ENCODE assay signal across 8 cellular contexts in genomic region chr19:3968556-3969434, GRCh38. TPM values are rescaled to one million over a fixed set of nuclear protein-coding genes. Genes with fewer than 3 reads are reported as not detected.
DNase-seq lines count a peak whose midpoint lies in the region; ATAC-seq and TF ChIP-seq lines count a peak whose summit lies in the region.

No MANE protein-coding gene starts in this region.

- H3K27me3 ChIP-seq in Caco-2 (replicated peaks; ENCODE audit: control insufficient read depth, insufficient read depth, low read length) (no peaks in the 10 kb centered on the region), adipocyte (replicated peaks; ENCODE audit: control insufficient read depth, insufficient read depth, low read length) (no peaks in the 10 kb centered on the region), heart left ventricle (no peaks in the 10 kb centered on the region), trophoblast cell (ENCODE audit: insufficient read depth, low read length) (no peaks in the 10 kb centered on the region)

- WGBS in heart left ventricle, 4 donors = 10 to 16% (median 13%) methylated on average over 9 of the region's 9 CpGs
- no CpG with 5 or more reads among the region's 9 CpGs for WGBS in trophoblast cell (ENCODE audit: extremely low coverage, insufficient coverage, insufficient read length)

- CTCF ChIA-PET in Caco-2 (lab: Charles Lee) = interaction anchor here (0.6 to 1.8 kb wide), 4 partner anchors 11 to 1382 kb away, joined by 4 to 16 read pairs (median 5); partner anchors contain the start of gene EEF2

- H3K4me1 ChIP-seq in Caco-2 = peaks cover 28% of the 10 kb centered on the region
- peaks cover 27% of the 10 kb centered on the region for H3K4me1 ChIP-seq in adipocyte (ENCODE audit: control insufficient read depth, insufficient read depth, low read length)
- H3K4me1 ChIP-seq in heart left ventricle = peaks cover 17 to 57% (median 48%) of the 10 kb centered on the region in 12 donors
- peaks cover 25% of the 10 kb centered on the region in 2 experiments for H3K4me1 ChIP-seq in trophoblast cell (ENCODE audit: control insufficient read depth in 1 of 2, insufficient read depth in 2 of 2, low read length in 2 of 2)

- peaks cover 38% of the 10 kb centered on the region for H3K79me2 ChIP-seq in trophoblast cell (ENCODE audit: control insufficient read depth, insufficient read depth, low read length, poor library complexity)

- peak overlapping the region; percentile 83 for H3K4me2 ChIP-seq in trophoblast cell (ENCODE audit: low read length)

- H3K4me3 ChIP-seq in Caco-2 (ENCODE audit: low read depth, low read length) (no peak overlapping the region), adipocyte (ENCODE audit: low read length) (peak overlapping the region; percentile 82), heart left ventricle (peak overlapping the region in 10 of 12 donors; percentile 61 to 100 (median 90)), trophoblast cell (ENCODE audit: low read depth, low read length) (no peak overlapping the region)

- peak overlapping the region; percentile 74 for H3K18ac ChIP-seq in trophoblast cell (ENCODE audit: low read length)

- H2BK120ac ChIP-seq in trophoblast cell (ENCODE audit: insufficient read depth, low read length, poor library complexity) = peak overlapping the region; percentile 74

- H3K36me3 Mint-ChIP-seq in Caco-2 (ENCODE audit: insufficient read depth, unreplicated experiment) = peaks cover 76% of the 10 kb centered on the region

- H3K9ac ChIP-seq in adipocyte (ENCODE audit: low read length) (peak overlapping the region; percentile 89), trophoblast cell (ENCODE audit: low read length) (peak overlapping the region; percentile 99)

- no peak overlapping the region for H3K23ac ChIP-seq in trophoblast cell (ENCODE audit: low read length)

- H3K4ac ChIP-seq in trophoblast cell (ENCODE audit: low read depth, low read length) = peak overlapping the region; percentile 60

- H2BK12ac ChIP-seq in trophoblast cell (ENCODE audit: low read length) = peak overlapping the region; percentile 51

- intact Hi-C loops in Caco-2 (cut with micrococcal nuclease; ENCODE audit: unreplicated experiment) (no loop called here), heart left ventricle (cut with DNase I) (loop anchor here in 4 of 10 donors (2.0 to 5.0 kb wide), 4 partner anchors 16 to 36 kb away; partner anchors contain the start of genes NMRK2 (in 3 of the 4) and EEF2 (in 1 of the 4))

- H3K9me3 Mint-ChIP-seq in Caco-2 (ENCODE audit: unreplicated experiment) = no peaks in the 10 kb centered on the region

- peak overlapping the region; percentile 51 for H4K8ac ChIP-seq in trophoblast cell (ENCODE audit: low read depth, low read length)

- H3K27ac Mint-ChIP-seq in Caco-2 (ENCODE audit: unreplicated experiment) = peak overlapping the region; percentile 79

- H2AK5ac ChIP-seq in trophoblast cell (ENCODE audit: low read length) = peak overlapping the region; percentile 53

- H3K9me3 ChIP-seq in Caco-2 (no peaks in the 10 kb centered on the region), adipocyte (ENCODE audit: control insufficient read depth, low read length) (no peaks in the 10 kb centered on the region), heart left ventricle (no peaks in the 10 kb centered on the region), trophoblast cell (ENCODE audit: insufficient read depth, low read depth, low read length) (peaks cover 4% of the 10 kb centered on the region)

- H3K36me3 ChIP-seq in Caco-2 (ENCODE audit: control insufficient read depth, insufficient read depth, low read length) (peaks cover 1% of the 10 kb centered on the region; the same call in 1 of the 2 replicates), adipocyte (ENCODE audit: control insufficient read depth, insufficient read depth, low read length, severe bottlenecking) (peaks cover 40% of the 10 kb centered on the region), heart left ventricle (peaks cover 0 to 53% (median 46%) of the 10 kb centered on the region in 9 donors), trophoblast cell (ENCODE audit: control insufficient read depth in 1 of 2, insufficient read depth in 2 of 2, low read length in 2 of 2) (peaks cover 42 to 45% of the 10 kb centered on the region in 2 experiments)

- H4K12ac ChIP-seq in trophoblast cell (ENCODE audit: low read depth, low read length) = peak overlapping the region; percentile 39

- H3K4me1 Mint-ChIP-seq in Caco-2 (ENCODE audit: low read depth, unreplicated experiment) = peaks cover 22% of the 10 kb centered on the region

- BruUV-seq in Caco-2 (replicated peaks; lab: Mats Ljungman, UMichigan) = TSS peak; percentile 95

- peak overlapping the region; percentile 98 for H4K91ac ChIP-seq in trophoblast cell (ENCODE audit: low read depth, low read length)

- peaks cover 27% of the 10 kb centered on the region for H3K79me1 ChIP-seq in trophoblast cell (ENCODE audit: low read length)

- H3K27ac ChIP-seq in heart left ventricle (peak overlapping the region; percentile 84 to 100 (median 98)), trophoblast cell (ENCODE audit: low read depth, low read length) (peak overlapping the region; percentile 98)

- peak overlapping the region; percentile 78 for H3K4me3 Mint-ChIP-seq in Caco-2 (ENCODE audit: unreplicated experiment)

- H2BK5ac ChIP-seq in trophoblast cell (ENCODE audit: low read depth, low read length, poor library complexity) = peak overlapping the region; percentile 89

- peak overlapping the region; percentile 53 for H3K14ac ChIP-seq in trophoblast cell (ENCODE audit: low read length)

- POLR2A ChIA-PET in Caco-2 (lab: Charles Lee) = interaction anchor here (0.5 to 3.6 kb wide), 11 partner anchors 10 to 395 kb away, joined by 3 to 67 read pairs (median 4); partner anchors contain the start of genes APBA3, EEF2 and MRPL54

- TF ChIP-seq EP300 in Ishikawa (IDR thresholded peaks at IDR 0.05; ENCODE audit: borderline replicate concordance) = peak; percentile 67; the same call in 1 of the 2 replicates

- no peak for TF ChIP-seq RAD21 in Ishikawa (IDR thresholded peaks at IDR 0.05; ENCODE audit: low read depth)

- no peak for TF ChIP-seq CTCF in Caco-2 (IDR thresholded peaks at IDR 0.05; ENCODE audit: insufficient read depth in 1 of 2, low read depth in 1 of 2, low read length in 1 of 2, severe bottlenecking in 1 of 2, unreplicated experiment in 1 of 2)
- no peak for TF ChIP-seq CTCF in heart left ventricle (IDR thresholded peaks at IDR 0.05)

- H3K27me3 Mint-ChIP-seq in Caco-2 (ENCODE audit: insufficient read depth, unreplicated experiment) = no peaks in the 10 kb centered on the region

- H2AFZ ChIP-seq in trophoblast cell (ENCODE audit: insufficient read depth, low read length, poor library complexity) = no peak overlapping the region

- DNase-seq in Caco-2 = peak; percentile 93 to 95
- DNase-seq in adipocyte (ENCODE audit: low read depth) = peak; percentile 99
- peak; percentile 84 to 96 (median 94) for DNase-seq in heart left ventricle
- DNase-seq in trophoblast cell = peak; percentile 96 to 97

- TF ChIP-seq POLR2A in heart left ventricle (IDR thresholded peaks at IDR 0.05) = peak; percentile 37 to 63

- peak; percentile 82 to 90 (median 83) for ATAC-seq in heart left ventricle
- no peak for ATAC-seq in GM21723 (IDR thresholded peaks at IDR 0.05; ENCODE audit: unreplicated experiment)
- no peak for ATAC-seq in HG02571 (IDR thresholded peaks at IDR 0.05; ENCODE audit: unreplicated experiment)
- ATAC-seq in HG02678 (IDR thresholded peaks at IDR 0.05; ENCODE audit: unreplicated experiment) = no peak

TF ChIP-seq in Ishikawa, 13 proteins besides CTCF, POLR2A, EP300 and RAD21 (continues in another document):
- peak; percentile 53; the same call in 1 of the 2 replicates for TF ChIP-seq FOXM1 (IDR thresholded peaks at IDR 0.05; ENCODE audit: borderline replicate concordance, low read depth)
- no peak for TF ChIP-seq CREB1 (IDR thresholded peaks at IDR 0.05; ENCODE audit: low read depth)
- no peak for TF ChIP-seq EGR1 (IDR thresholded peaks at IDR 0.05)
- TF ChIP-seq USF1 (IDR thresholded peaks at IDR 0.05) = no peak
- peak; percentile 63; the same call in 1 of the 2 replicates for TF ChIP-seq MAX (IDR thresholded peaks at IDR 0.05)
- TF ChIP-seq YY1 (IDR thresholded peaks at IDR 0.05; ENCODE audit: low read depth) = no peak

RNA-seq across cellular contexts. Expression of gene DAPK3, which starts 2.1 kb away (rescaled TPM):
- total RNA-seq in Caco-2 (2022) = 58.6 and 66.4 TPM in 2 replicates
- 100 to 1,000 TPM in 4 of 9 donors, 10 to 100 TPM in 5; 70.6 to 200 (median 97.4) TPM for total RNA-seq in heart left ventricle
- polyA plus RNA-seq in heart left ventricle = 100 to 1,000 TPM; 160 to 252 TPM
- 151 and 155 TPM in 2 replicates for polyA plus RNA-seq in trophoblast cell (2013)

RNA-seq across cellular contexts. Expression of gene EEF2, which starts 16.5 kb away (rescaled TPM):
- total RNA-seq in Caco-2 (2022) (2,154 and 2,157 TPM in 2 replicates), heart left ventricle (1,000 to 10,000 TPM; 1,373 to 2,686 (median 2,215) TPM)
- polyA plus RNA-seq in heart left ventricle = 1,000 to 10,000 TPM in 1 of 2 donors, 100 to 1,000 TPM in 1; 846 to 1,944 TPM
- 1,711 and 1,770 TPM in 2 replicates for polyA plus RNA-seq in trophoblast cell (2013)

RNA-seq across cellular contexts. Expression of gene NMRK2, which starts 35.9 kb away (rescaled TPM):
- total RNA-seq in Caco-2 (2022) = not detected in 2 replicates
- 1,000 to 10,000 TPM in 3 of 9 donors, 100 to 1,000 TPM in 6; 347 to 2,001 (median 606) TPM for total RNA-seq in heart left ventricle
- 1,000 to 10,000 TPM in 1 of 2 donors, 100 to 1,000 TPM in 1; 649 to 1,244 TPM for polyA plus RNA-seq in heart left ventricle
- 4.5 and 5.6 TPM in 2 replicates for polyA plus RNA-seq in trophoblast cell (2013)

RNA-seq across cellular contexts. Expression of gene PIAS4, which starts 38.7 kb away (rescaled TPM):
- total RNA-seq in Caco-2 (2022) = 43.3 and 45.7 TPM in 2 replicates
- total RNA-seq in heart left ventricle = 10 to 100 TPM; 12.5 to 19.1 (median 15.3) TPM
- 10 to 100 TPM; 12.3 to 15.4 TPM for polyA plus RNA-seq in heart left ventricle
- polyA plus RNA-seq in trophoblast cell (2013) = 73.6 and 81.3 TPM in 2 replicates

Comparison
In these comparisons a context has a peak if more than half of its experiments do, and no peak if none do; other contexts are left out.
1. H3K4me3 ChIP-seq: peak in adipocyte (single experiment) and heart left ventricle (10 of 12); none in Caco-2 (single experiment) and trophoblast cell (single experiment).
2. ATAC-seq: peak in heart left ventricle (4 of 4); none in GM21723 (single experiment), HG02571 (single experiment) and HG02678 (single experiment).
3. RNA of gene NMRK2, which starts 35.9 kb away (total RNA-seq): 347 to 2,001 TPM in heart left ventricle; not detected in Caco-2; every median in the first group is over 100 times any median in the second.
4. Peak in every context shown above with its lines, with median percentiles within 50 percentile points of each other: DNase-seq.